Comparison of ENCODE assay signal across 8 cellular contexts in genomic region chr1:51330331-51331201, GRCh38. TPM values are rescaled to one million over a fixed set of nuclear protein-coding genes. Genes with fewer than 3 reads are reported as not detected.
DNase-seq lines count a peak whose midpoint lies in the region; ATAC-seq and TF ChIP-seq lines count a peak whose summit lies in the region.

Gene TTC39A, minus strand, starts transcription at chr1:51330562. Its CDS starts 85 bp downstream, at chr1:51330477.

- CTCF ChIA-PET in Caco-2 (lab: Charles Lee): no interaction called here

- no peaks in the 10 kb centered on the region for H3K9me3 Mint-ChIP-seq in Caco-2 (ENCODE audit: unreplicated experiment)
- no peaks in the 10 kb centered on the region for H3K9me3 Mint-ChIP-seq in IgD-negative memory B cell

- no peak for TF ChIP-seq CTCF in Caco-2 (IDR thresholded peaks at IDR 0.05; ENCODE audit: insufficient read depth in 1 of 2, low read depth in 1 of 2, low read length in 1 of 2, severe bottlenecking in 1 of 2, unreplicated experiment in 1 of 2)
- TF ChIP-seq CTCF in coronary artery (IDR thresholded peaks at IDR 0.05): no peak

- H3K4me3 ChIP-seq in Caco-2 (ENCODE audit: low read depth, low read length) (peak within 1 kb of the TSS; percentile 71), coronary artery (peak within 1 kb of the TSS; percentile 75), aorta (ENCODE audit: low read length in 2 of 2) (peak within 1 kb of the TSS; percentile 56 to 61)

- POLR2A ChIA-PET in Caco-2 (lab: Charles Lee): no interaction called here

- H3K36me3 Mint-ChIP-seq in Caco-2 (ENCODE audit: insufficient read depth, unreplicated experiment) (no peaks in the 10 kb centered on the region), IgD-negative memory B cell (peaks cover 2% of the 10 kb centered on the region)

- H3K4me1 ChIP-seq in Caco-2 (peaks cover 21% of the 10 kb centered on the region), aorta (ENCODE audit: control insufficient read depth in 1 of 2, insufficient read depth in 2 of 2, low read length in 2 of 2) (no peaks in the 10 kb centered on the region)

- WGBS in aorta, 2 donors: 2 to 6% methylated on average over 25 to 87 of the region's 87 CpGs

- BruUV-seq in Caco-2 (replicated peaks; lab: Mats Ljungman, UMichigan): no TSS peak

- H3K27me3 ChIP-seq in Caco-2 (replicated peaks; ENCODE audit: control insufficient read depth, insufficient read depth, low read length) (no peaks in the 10 kb centered on the region), aorta (ENCODE audit: control insufficient read depth in 1 of 2, insufficient read depth in 2 of 2, low read length in 1 of 2) (no peaks in the 10 kb centered on the region)

- peaks cover 12% of the 10 kb centered on the region for H3K4me1 Mint-ChIP-seq in Caco-2 (ENCODE audit: low read depth, unreplicated experiment)
- H3K4me1 Mint-ChIP-seq in IgD-negative memory B cell: peaks cover 0 to 7% (median 5%) of the 10 kb centered on the region in 3 donors

- H3K27ac ChIP-seq in coronary artery: no peak within 1 kb of the TSS
- no peak within 1 kb of the TSS for H3K27ac ChIP-seq in aorta (ENCODE audit: low read depth in 1 of 2, low read length in 2 of 2)

- H3K27ac Mint-ChIP-seq in Caco-2 (ENCODE audit: unreplicated experiment) (peak within 1 kb of the TSS; percentile 90), IgD-negative memory B cell (peak within 1 kb of the TSS in 1 of 3 donors; percentile 88)

- H3K4me3 Mint-ChIP-seq in Caco-2 (ENCODE audit: unreplicated experiment): peak within 1 kb of the TSS; percentile 83
- H3K4me3 Mint-ChIP-seq in IgD-negative memory B cell: peak within 1 kb of the TSS; percentile 27 to 90 (median 82)

- intact Hi-C loops in Caco-2 (cut with micrococcal nuclease; ENCODE audit: unreplicated experiment): loop anchor here (1.0 kb wide), 1 partner anchor 188 kb away; no protein-coding TSS in a partner anchor
- intact Hi-C loops in aorta (cut with DNase I): no loop called here

- no peak for ATAC-seq in aorta (ENCODE audit: low FRiP score)
- ATAC-seq in GM21526 (IDR thresholded peaks at IDR 0.05; ENCODE audit: low FRiP score, unreplicated experiment): no peak
- ATAC-seq in HG03442 (IDR thresholded peaks at IDR 0.05; ENCODE audit: unreplicated experiment): no peak

- H3K27me3 Mint-ChIP-seq in Caco-2 (ENCODE audit: insufficient read depth, unreplicated experiment): no peaks in the 10 kb centered on the region
- peaks cover 14% of the 10 kb centered on the region for H3K27me3 Mint-ChIP-seq in IgD-negative memory B cell

- H3K9me3 ChIP-seq in Caco-2 (no peaks in the 10 kb centered on the region), aorta (ENCODE audit: control insufficient read depth, low read length) (no peaks in the 10 kb centered on the region)

- H3K36me3 ChIP-seq in Caco-2 (ENCODE audit: control insufficient read depth, insufficient read depth, low read length) (no peaks in the 10 kb centered on the region), aorta (ENCODE audit: control insufficient read depth in 1 of 2, insufficient read depth in 2 of 2, low read length in 1 of 2) (no peaks in the 10 kb centered on the region)

- DNase-seq in Caco-2 (peak in 1 of 2 experiments; percentile 28), coronary artery (ENCODE audit: low spot score) (peak; percentile 64), mesenteric fat pad (ENCODE audit: low spot score) (peak; percentile 71), aorta (no peak), NCI-H526 treated with DMSO at 0.1 percent for 48 hours (lab: John Stamatoyannopoulos, UW) (no peak)

RNA-seq across cellular contexts. Expression of gene TTC39A, which starts in this region (rescaled TPM):
- total RNA-seq in Caco-2 (2022) (21.0 and 24.4 TPM in 2 replicates), mesenteric fat pad (0.45 TPM), aorta (1 to 10 TPM; 2.0 to 3.6 TPM)
- polyA plus RNA-seq in IgD-negative memory B cell (not detected), aorta (1 to 10 TPM in 1 of 2 donors, under 1 TPM in 1; 0.67 to 7.5 TPM)

Comparison
In these comparisons a context has a peak if more than half of its experiments do, and no peak if none do; other contexts are left out.
1. Peak in DNase-seq in mesenteric fat pad; RNA of the gene not detected or under 1 TPM.